Comparison of ENCODE assay signal across 17 cellular contexts in genomic region chr10:50506861-50507573, GRCh38.
A peak's percentile ranks its signal among the peaks of the same experiment; 100 is the strongest.
DNase-seq lines count a peak whose midpoint lies in the region; ATAC-seq and TF ChIP-seq lines count a peak whose summit lies in the region.
"Had no signal": no experiment of that assay in that cellular context is flagged by ENCODE, and none has a peak within 500 bp of the region (broad histone marks: within the 10 kb centered on the region; RNA-seq: fewer than 3 reads in every experiment).

No MANE protein-coding gene starts in this region.

- no peaks in the 10 kb centered on the region; the same call in 2 of the 3 replicates for H3K9me3 Mint-ChIP-seq in GM23338
- H3K9me3 Mint-ChIP-seq in brain = no peaks in the 10 kb centered on the region
- no peaks in the 10 kb centered on the region for H3K9me3 Mint-ChIP-seq in progenitor cell of endocrine pancreas (ENCODE audit: low read depth)
- no peaks in the 10 kb centered on the region for H3K9me3 Mint-ChIP-seq in MCF 10A (ENCODE audit: unreplicated experiment)
- H3K9me3 Mint-ChIP-seq: activated naive CD4-positive, alpha-beta T cell treated with anti-CD3 and anti-CD28 coated beads, Interleukin-2, amount 50 U/mL, for 24 hours; T-helper 1 cell treated with Interleukin-12 subunit alpha and Interleukin-12 subunit beta and Interleukin-4 antibody, amounts not matched to agents 30 μg/mL and 1 μg/mL, for 36 hours had no signal

- H3K27me3 Mint-ChIP-seq in GM23338 (ENCODE audit: insufficient read depth, low read depth, poor library complexity) (no peaks in the 10 kb centered on the region), brain (no peaks in the 10 kb centered on the region), progenitor cell of endocrine pancreas (no peaks in the 10 kb centered on the region), MCF 10A (ENCODE audit: insufficient read depth, unreplicated experiment) (no peaks in the 10 kb centered on the region)
- H3K27me3 Mint-ChIP-seq: activated naive CD4-positive, alpha-beta T cell treated with anti-CD3 and anti-CD28 coated beads, Interleukin-2, amount 50 U/mL, for 24 hours had no signal

- H4K8ac ChIP-seq in trophoblast cell (ENCODE audit: low read depth, low read length) = no peak overlapping the region

- H3K27ac Mint-ChIP-seq in GM23338 = 0 out of 2 replicates have a peak overlapping the region, but pooled peaks have one; percentile 27
- H3K27ac Mint-ChIP-seq in brain = peak overlapping the region in 3 of 5 experiments; percentile 36 to 80 (median 77)
- H3K27ac Mint-ChIP-seq in progenitor cell of endocrine pancreas = peak overlapping the region; percentile 54
- H3K27ac Mint-ChIP-seq in MCF 10A (ENCODE audit: low read depth, unreplicated experiment) = no peak overlapping the region
- H3K27ac Mint-ChIP-seq: activated naive CD4-positive, alpha-beta T cell treated with anti-CD3 and anti-CD28 coated beads, Interleukin-2, amount 50 U/mL, for 24 hours; T-helper 1 cell treated with Interleukin-12 subunit alpha and Interleukin-12 subunit beta and Interleukin-4 antibody, amounts not matched to agents 30 μg/mL and 1 μg/mL, for 36 hours had no signal

- H4K91ac ChIP-seq in trophoblast cell (ENCODE audit: low read depth, low read length) = no peak overlapping the region

- H3K4me3 Mint-ChIP-seq in GM23338 (no peak overlapping the region), brain (peak overlapping the region in 1 of 5 experiments; percentile 11), progenitor cell of endocrine pancreas (ENCODE audit: low read depth) (no peak overlapping the region), MCF 10A (ENCODE audit: unreplicated experiment) (no peak overlapping the region)
- H3K4me3 Mint-ChIP-seq: activated naive CD4-positive, alpha-beta T cell treated with anti-CD3 and anti-CD28 coated beads, Interleukin-2, amount 50 U/mL, for 24 hours; T-helper 1 cell treated with Interleukin-12 subunit alpha and Interleukin-12 subunit beta and Interleukin-4 antibody, amounts not matched to agents 30 μg/mL and 1 μg/mL, for 36 hours had no signal

- H4K12ac ChIP-seq in trophoblast cell (ENCODE audit: low read depth, low read length) = no peak overlapping the region

- no peaks in the 10 kb centered on the region for H3K9me3 ChIP-seq in iPS-20b (ENCODE audit: insufficient read depth, low read depth, low read length)
- H3K9me3 ChIP-seq in BE2C = no peaks in the 10 kb centered on the region
- no peaks in the 10 kb centered on the region for H3K9me3 ChIP-seq in trophoblast cell (ENCODE audit: insufficient read depth, low read depth, low read length)

- H3K18ac ChIP-seq in trophoblast cell (ENCODE audit: low read length) = no peak overlapping the region

- POLR2A ChIA-PET in MCF 10A (lab: Yijun Ruan, JAX) = no interaction called here

- H3K9ac ChIP-seq in iPS-20b (ENCODE audit: low read depth, low read length) (0 out of 2 replicates have a peak overlapping the region, but pooled peaks have one; percentile 22), trophoblast cell (ENCODE audit: low read length) (no peak overlapping the region)

- H2BK5ac ChIP-seq in trophoblast cell (ENCODE audit: low read depth, low read length, poor library complexity) = no peak overlapping the region

- no peak overlapping the region for H3K4me3 ChIP-seq in GM23338
- H3K4me3 ChIP-seq in iPS-20b (ENCODE audit: low read length) = no peak overlapping the region
- H3K4me3 ChIP-seq in BE2C (ENCODE audit: low read depth, low read length) = no peak overlapping the region
- H3K4me3 ChIP-seq in trophoblast cell (ENCODE audit: low read depth, low read length) = no peak overlapping the region
- H3K4me3 ChIP-seq: cardiac muscle cell had no signal

- H2AK5ac ChIP-seq in trophoblast cell (ENCODE audit: low read length) = no peak overlapping the region

- WGBS in trophoblast cell (ENCODE audit: extremely low coverage, insufficient coverage, insufficient read length) = no CpG with 5 or more reads among the region's 5 CpGs

- no peak overlapping the region for H2AFZ ChIP-seq in GM23338
- no peak overlapping the region for H2AFZ ChIP-seq in trophoblast cell (ENCODE audit: insufficient read depth, low read length, poor library complexity)

- ATAC-seq in GM23338 (peak; percentile 60), GM19035 (IDR thresholded peaks at IDR 0.05; ENCODE audit: unreplicated experiment) (no peak)

- H3K27ac ChIP-seq in GM23338 (ENCODE audit: low read depth) = no peak overlapping the region
- no peak overlapping the region for H3K27ac ChIP-seq in iPS-20b (ENCODE audit: low read length)
- no peak overlapping the region for H3K27ac ChIP-seq in trophoblast cell (ENCODE audit: low read depth, low read length)
- H3K27ac ChIP-seq: cardiac muscle cell had no signal

- H2BK120ac ChIP-seq in trophoblast cell (ENCODE audit: insufficient read depth, low read length, poor library complexity) = no peak overlapping the region

- H3K23ac ChIP-seq in trophoblast cell (ENCODE audit: low read length) = no peak overlapping the region

- no peaks in the 10 kb centered on the region for H3F3A ChIP-seq in GM23338 (replicated peaks; ENCODE audit: low read depth)

- H3K4me1 ChIP-seq in GM23338 (ENCODE audit: insufficient read depth) = peaks cover 49% of the 10 kb centered on the region
- peaks cover 32% of the 10 kb centered on the region for H3K4me1 ChIP-seq in iPS-20b (ENCODE audit: insufficient read depth, low read length)
- peaks cover 4% of the 10 kb centered on the region for H3K4me1 ChIP-seq in BE2C
- H3K4me1 ChIP-seq in trophoblast cell (ENCODE audit: control insufficient read depth in 1 of 2, insufficient read depth in 2 of 2, low read length in 2 of 2) = peaks cover 5 to 9% of the 10 kb centered on the region in 2 experiments

- intact Hi-C loops in MCF 10A (cut with micrococcal nuclease) = no loop called here

- CTCF ChIA-PET in MCF 10A (lab: Yijun Ruan, JAX) = interaction anchor here (0.7 to 1.2 kb wide), 2 partner anchors 46 to 107 kb away, joined by 4 read pairs; no protein-coding TSS in a partner anchor

- H3K4me1 Mint-ChIP-seq in GM23338 (peaks cover 51% of the 10 kb centered on the region), brain (peaks cover 48% of the 10 kb centered on the region), progenitor cell of endocrine pancreas (ENCODE audit: low read depth) (peaks cover 39% of the 10 kb centered on the region), MCF 10A (ENCODE audit: insufficient read depth, unreplicated experiment) (peaks cover 16% of the 10 kb centered on the region)

- no peak overlapping the region for H3K4ac ChIP-seq in trophoblast cell (ENCODE audit: low read depth, low read length)

- H3K4me2 ChIP-seq in GM23338 (no peak overlapping the region), trophoblast cell (ENCODE audit: low read length) (no peak overlapping the region)

- H3K27me3 ChIP-seq in GM23338 (ENCODE audit: insufficient read depth) (no peaks in the 10 kb centered on the region), iPS-20b (ENCODE audit: insufficient read depth, low read length) (no peaks in the 10 kb centered on the region), BE2C (no peaks in the 10 kb centered on the region), trophoblast cell (ENCODE audit: insufficient read depth, low read length) (no peaks in the 10 kb centered on the region)
- H3K27me3 ChIP-seq: cardiac muscle cell had no signal

- TF ChIP-seq CTCF in GM23338 (conservative IDR thresholded peaks at IDR 0.05; ENCODE audit: low read depth in 2 of 2) (no peak), brain (conservative IDR thresholded peaks at IDR 0.05) (no peak), progenitor cell of endocrine pancreas (IDR thresholded peaks at IDR 0.05; ENCODE audit: unreplicated experiment) (no peak), BE2C (IDR thresholded peaks at IDR 0.05; ENCODE audit: low read depth, low read length) (no peak), MCF 10A (IDR thresholded peaks at IDR 0.05; ENCODE audit: unreplicated experiment) (no peak)

- H2BK12ac ChIP-seq in trophoblast cell (ENCODE audit: low read length) = no peak overlapping the region

- H3K36me3 Mint-ChIP-seq in GM23338 (ENCODE audit: low read depth) = no peaks in the 10 kb centered on the region
- no peaks in the 10 kb centered on the region for H3K36me3 Mint-ChIP-seq in brain
- no peaks in the 10 kb centered on the region for H3K36me3 Mint-ChIP-seq in progenitor cell of endocrine pancreas (ENCODE audit: insufficient read depth)
- H3K36me3 Mint-ChIP-seq in MCF 10A (ENCODE audit: insufficient read depth, unreplicated experiment) = peaks cover 12% of the 10 kb centered on the region

- H3K14ac ChIP-seq in trophoblast cell (ENCODE audit: low read length) = no peak overlapping the region

- H3K79me2 ChIP-seq in GM23338 (replicated peaks; ENCODE audit: insufficient read depth) (peaks cover 36% of the 10 kb centered on the region), trophoblast cell (ENCODE audit: control insufficient read depth, insufficient read depth, low read length, poor library complexity) (no peaks in the 10 kb centered on the region)

- peaks cover 3% of the 10 kb centered on the region; the same call in 1 of the 2 replicates for H4K20me1 ChIP-seq in GM23338 (replicated peaks; ENCODE audit: insufficient read depth)

- DNase-seq in GM23338 (ENCODE audit: low spot score) = no peak
- DNase-seq in progenitor cell of endocrine pancreas (ENCODE audit: low spot score, unreplicated experiment) = no peak
- DNase-seq in BE2C = no peak
- DNase-seq in trophoblast cell = no peak
- no peak for DNase-seq in MCF 10A (ENCODE audit: unreplicated experiment)
- DNase-seq: activated CD4-positive, CD25-positive, alpha-beta regulatory T cell treated with anti-CD3 and anti-CD28 coated beads, Interleukin-2, amount 50 U/mL, for 72 hours; activated CD8-positive, alpha-beta memory T cell treated with anti-CD3 and anti-CD28 coated beads, Interleukin-2, amount 50 U/mL, for 48 hours; DMS53; foreskin fibroblast; MV-4-11; stimulated activated CD4-positive, alpha-beta T cell treated with anti-CD3 and anti-CD28 coated beads, Interleukin-4, amount 100 ng/mL, for 1 hour had no signal

- H3K79me1 ChIP-seq in trophoblast cell (ENCODE audit: low read length) = peaks cover 1% of the 10 kb centered on the region

- no peaks in the 10 kb centered on the region for H3K9me2 ChIP-seq in GM23338 (ENCODE audit: insufficient read depth)

- H3K36me3 ChIP-seq in GM23338 (ENCODE audit: insufficient read depth) (no peaks in the 10 kb centered on the region), iPS-20b (ENCODE audit: insufficient read depth, low read depth, low read length) (no peaks in the 10 kb centered on the region), BE2C (no peaks in the 10 kb centered on the region), trophoblast cell (ENCODE audit: control insufficient read depth in 1 of 2, insufficient read depth in 2 of 2, low read length in 2 of 2) (no peaks in the 10 kb centered on the region)
- H3K36me3 ChIP-seq: cardiac muscle cell had no signal

- BruUV-seq in MCF 10A (replicated peaks; lab: Mats Ljungman, UMichigan) = no TSS peak

TF ChIP-seq in GM23338, 12 proteins besides CTCF, POLR2A, EP300 and RAD21 (continues in another document):
- no peak for TF ChIP-seq EZH2 (IDR thresholded peaks at IDR 0.05; ENCODE audit: low read depth, unreplicated experiment)
- TF ChIP-seq STAT1 (IDR thresholded peaks at IDR 0.05; ENCODE audit: unreplicated experiment) = no peak
- no peak for TF ChIP-seq ZNF114 (CRISPR knock-in tag; IDR thresholded peaks at IDR 0.05)
